ENCODE assay signal across 10 cellular contexts in genomic region chr10:47936772-47937228, GRCh38. TPM values are rescaled to one million over a fixed set of nuclear protein-coding genes. Genes with fewer than 3 reads are reported as not detected.
DNase-seq lines count a peak whose midpoint lies in the region; ATAC-seq and TF ChIP-seq lines count a peak whose summit lies in the region.
"Not testable (repeated sequence)": the region's sequence is repeated elsewhere in the genome, so short reads cannot be mapped to it uniquely, and the experiment has no call there.
"Had no signal": no experiment of that assay in that cellular context is flagged by ENCODE, and none has a peak within 500 bp of the region (broad histone marks: within the 10 kb centered on the region; RNA-seq: fewer than 3 reads in every experiment).

No MANE protein-coding gene starts in this region.

- peaks cover 11% of the 10 kb centered on the region for H3K4me1 Mint-ChIP-seq in Caco-2 (ENCODE audit: low read depth, unreplicated experiment)
- H3K4me1 Mint-ChIP-seq in stimulated activated effector memory CD8-positive, alpha-beta T cell treated with anti-CD3 and anti-CD28 coated beads, Interleukin-12 subunit alpha, Interleukin-12 subunit beta, amount 100 ng/mL, for 72 hours: not testable (repeated sequence)

- not testable (repeated sequence) for BruUV-seq in Caco-2 (replicated peaks; lab: Mats Ljungman, UMichigan)

- not testable (repeated sequence) for H3K27me3 ChIP-seq in Caco-2 (replicated peaks; ENCODE audit: control insufficient read depth, insufficient read depth, low read length); duodenal mucosa (ENCODE audit: control insufficient read depth in 1 of 2, insufficient read depth in 2 of 2, low read length in 2 of 2); lower lobe of right lung (ENCODE audit: low read depth); upper lobe of right lung

- not testable (repeated sequence) for H3K4me1 ChIP-seq in Caco-2; duodenal mucosa (ENCODE audit: control insufficient read depth in 1 of 2, insufficient read depth in 2 of 2, low read length in 2 of 2); lower lobe of right lung; upper lobe of right lung

- H3K27ac ChIP-seq in duodenal mucosa (ENCODE audit: low read depth, low read length): peak overlapping the region; percentile 20
- H3K27ac ChIP-seq in lower lobe of right lung, upper lobe of right lung: not testable (repeated sequence)

- intact Hi-C loops in Caco-2 (cut with micrococcal nuclease; ENCODE audit: unreplicated experiment); Right ventricle myocardium inferior (cut with DNase I); left colon (cut with DNase I, micrococcal nuclease); lower lobe of right lung (cut with DNase I); posterior vena cava (cut with DNase I); upper lobe of right lung (cut with DNase I): not testable (repeated sequence)

- ATAC-seq in Right ventricle myocardium inferior: not testable (repeated sequence)
- ATAC-seq in left colon (peak; percentile 85), lower lobe of right lung (peak; percentile 51 to 56), upper lobe of right lung (peak; percentile 68)
- ATAC-seq in stimulated activated effector memory CD8-positive, alpha-beta T cell treated with anti-CD3 and anti-CD28 coated beads, Interleukin-12 subunit alpha, Interleukin-12 subunit beta, amount 100 ng/mL, for 72 hours: peak; percentile 8

- peak overlapping the region; percentile 47 for H3K4me3 Mint-ChIP-seq in Caco-2 (ENCODE audit: unreplicated experiment)
- H3K4me3 Mint-ChIP-seq in stimulated activated effector memory CD8-positive, alpha-beta T cell treated with anti-CD3 and anti-CD28 coated beads, Interleukin-12 subunit alpha, Interleukin-12 subunit beta, amount 100 ng/mL, for 72 hours: not testable (repeated sequence)

- H3K27me3 Mint-ChIP-seq in Caco-2 (ENCODE audit: insufficient read depth, unreplicated experiment): not testable (repeated sequence)

- not testable (repeated sequence) for H3K9ac ChIP-seq in duodenal mucosa (ENCODE audit: low read depth in 1 of 2, low read length in 2 of 2)

- not testable (repeated sequence) for H3K27ac Mint-ChIP-seq in Caco-2 (ENCODE audit: unreplicated experiment); stimulated activated effector memory CD8-positive, alpha-beta T cell treated with anti-CD3 and anti-CD28 coated beads, Interleukin-12 subunit alpha, Interleukin-12 subunit beta, amount 100 ng/mL, for 72 hours

- H3K36me3 Mint-ChIP-seq in Caco-2 (ENCODE audit: insufficient read depth, unreplicated experiment): peaks cover 12% of the 10 kb centered on the region
- not testable (repeated sequence) for H3K36me3 Mint-ChIP-seq in stimulated activated effector memory CD8-positive, alpha-beta T cell treated with anti-CD3 and anti-CD28 coated beads, Interleukin-12 subunit alpha, Interleukin-12 subunit beta, amount 100 ng/mL, for 72 hours

- DNase-seq in Caco-2 (peak; percentile 55 to 59), Right ventricle myocardium inferior (ENCODE audit: missing footprints) (peak; percentile 34), lower lobe of right lung (peak; percentile 39), posterior vena cava (ENCODE audit: low spot score) (peak; percentile 60), upper lobe of right lung (peak; percentile 63)
- not testable (repeated sequence) for DNase-seq in left colon; stimulated activated effector memory CD8-positive, alpha-beta T cell treated with anti-CD3 and anti-CD28 coated beads, Interleukin-12 subunit alpha, Interleukin-12 subunit beta, amount 100 ng/mL, for 72 hours (ENCODE audit: low spot score in 2 of 2)

- not testable (repeated sequence) for H3K9me3 Mint-ChIP-seq in Caco-2 (ENCODE audit: unreplicated experiment); stimulated activated effector memory CD8-positive, alpha-beta T cell treated with anti-CD3 and anti-CD28 coated beads, Interleukin-12 subunit alpha, Interleukin-12 subunit beta, amount 100 ng/mL, for 72 hours

- not testable (repeated sequence) for H3K4me3 ChIP-seq in Caco-2 (ENCODE audit: low read depth, low read length); duodenal mucosa (ENCODE audit: low read depth in 1 of 2, low read length in 2 of 2); lower lobe of right lung; upper lobe of right lung

- POLR2A ChIA-PET in Caco-2 (lab: Charles Lee): not testable (repeated sequence)

- not testable (repeated sequence) for TF ChIP-seq CTCF in Caco-2 (IDR thresholded peaks at IDR 0.05; ENCODE audit: insufficient read depth in 1 of 2, low read depth in 1 of 2, low read length in 1 of 2, severe bottlenecking in 1 of 2, unreplicated experiment in 1 of 2); lower lobe of right lung (IDR thresholded peaks at IDR 0.05); upper lobe of right lung (IDR thresholded peaks at IDR 0.05)

- not testable (repeated sequence) for H3K9me3 ChIP-seq in Caco-2; duodenal mucosa (ENCODE audit: control insufficient read depth in 1 of 2, low read length in 2 of 2); lower lobe of right lung; upper lobe of right lung

- not testable (repeated sequence) for H3K36me3 ChIP-seq in Caco-2 (ENCODE audit: control insufficient read depth, insufficient read depth, low read length); duodenal mucosa (ENCODE audit: control insufficient read depth in 1 of 2, insufficient read depth in 2 of 2, low read length in 2 of 2); lower lobe of right lung; upper lobe of right lung

- CTCF ChIA-PET in Caco-2 (lab: Charles Lee): not testable (repeated sequence)

RNA-seq across cellular contexts. Expression of gene NPY4R2, which starts 18.3 kb away (rescaled TPM):
- total RNA-seq in Caco-2 (2022): 0.41 and 0.56 TPM in 2 replicates
- total RNA-seq in Right ventricle myocardium inferior: not detected
- 10 to 100 TPM in 1 of 2 donors, 1 to 10 TPM in 1; 8.3 to 10.6 TPM for total RNA-seq in left colon
- total RNA-seq in lower lobe of right lung: 1.9 TPM
- not detected for total RNA-seq in posterior vena cava
- total RNA-seq in upper lobe of right lung: 1.4 TPM
- total RNA-seq: CD8-positive, alpha-beta T cell; H1 had no signal
